Comparison of ENCODE assay signal across 26 cellular contexts in genomic region chr10:43099928-43100327, GRCh38. TPM values are rescaled to one million over a fixed set of nuclear protein-coding genes. Genes with fewer than 3 reads are reported as not detected.
"Had no signal": no experiment of that assay in that cellular context is flagged by ENCODE, and none has a peak within 500 bp of the region (broad histone marks: within the 10 kb centered on the region; RNA-seq: fewer than 3 reads in every experiment).

No MANE protein-coding gene starts in this region.

- H2AFZ ChIP-seq: hepatocyte had no signal

- H3K4me2 ChIP-seq: hepatocyte had no signal

- ATAC-seq: effector memory CD8-positive, alpha-beta T cell; esophagus mucosa; foreskin keratinocyte; gastrocnemius medialis; gastroesophageal sphincter; heart left ventricle; heart right ventricle had no signal

- H3K4me3 Mint-ChIP-seq: dendritic cell treated with granulocyte-macrophage colony-stimulating factor and Interleukin-4, amounts not matched to agents 40 ng/mL and 50 ng/mL, for 4 days; effector memory CD8-positive, alpha-beta T cell; endodermal cell had no signal

- H3K4me1 ChIP-seq: foreskin keratinocyte had no signal

- H3K27ac Mint-ChIP-seq: dendritic cell treated with granulocyte-macrophage colony-stimulating factor and Interleukin-4, amounts not matched to agents 40 ng/mL and 50 ng/mL, for 4 days; effector memory CD8-positive, alpha-beta T cell; endodermal cell had no signal

- H3K27me3 ChIP-seq: gastrocnemius medialis had no signal

- H3K27ac ChIP-seq: colonic mucosa, coronary artery, dorsolateral prefrontal cortex, epithelial cell of prostate, esophagus muscularis mucosa, esophagus squamous epithelium, foreskin keratinocyte, gastrocnemius medialis, gastroesophageal sphincter, heart left ventricle, heart right ventricle, hepatocyte had no signal

- H3K4me3 ChIP-seq: colonic mucosa, coronary artery, dorsolateral prefrontal cortex, esophagus muscularis mucosa, esophagus squamous epithelium, gastrocnemius medialis, gastroesophageal sphincter, heart left ventricle, heart right ventricle, hepatocyte had no signal

- H3K36me3 ChIP-seq: colonic mucosa, esophagus muscularis mucosa, esophagus squamous epithelium, gastrocnemius medialis, gastroesophageal sphincter, heart left ventricle, heart right ventricle had no signal

- H3K9me3 ChIP-seq: colonic mucosa, esophagus muscularis mucosa, esophagus squamous epithelium, gastrocnemius medialis, gastroesophageal sphincter, heart left ventricle, heart right ventricle had no signal

- DNase-seq: colonic mucosa; cortex of kidney; dermis blood vessel endothelial cell; dorsolateral prefrontal cortex; effector CD4-positive, alpha-beta T cell; effector CD8-positive, alpha-beta T cell; effector memory CD4-positive, alpha-beta T cell; effector memory CD8-positive, alpha-beta T cell; endodermal cell; erythroblast; esophagus squamous epithelium; foreskin fibroblast; foreskin keratinocyte; foreskin melanocyte; gastrocnemius medialis; glutamatergic neuron; head of caudate nucleus; heart left ventricle; heart right ventricle had no signal

- H3K4me1 Mint-ChIP-seq: endodermal cell had no signal

- H3K79me2 ChIP-seq: hepatocyte had no signal

RNA-seq across cellular contexts. Expression of gene RET, which starts 23.1 kb away (rescaled TPM):
- polyA plus RNA-seq: hepatocyte had no signal
